In the genomic region with DNA sequence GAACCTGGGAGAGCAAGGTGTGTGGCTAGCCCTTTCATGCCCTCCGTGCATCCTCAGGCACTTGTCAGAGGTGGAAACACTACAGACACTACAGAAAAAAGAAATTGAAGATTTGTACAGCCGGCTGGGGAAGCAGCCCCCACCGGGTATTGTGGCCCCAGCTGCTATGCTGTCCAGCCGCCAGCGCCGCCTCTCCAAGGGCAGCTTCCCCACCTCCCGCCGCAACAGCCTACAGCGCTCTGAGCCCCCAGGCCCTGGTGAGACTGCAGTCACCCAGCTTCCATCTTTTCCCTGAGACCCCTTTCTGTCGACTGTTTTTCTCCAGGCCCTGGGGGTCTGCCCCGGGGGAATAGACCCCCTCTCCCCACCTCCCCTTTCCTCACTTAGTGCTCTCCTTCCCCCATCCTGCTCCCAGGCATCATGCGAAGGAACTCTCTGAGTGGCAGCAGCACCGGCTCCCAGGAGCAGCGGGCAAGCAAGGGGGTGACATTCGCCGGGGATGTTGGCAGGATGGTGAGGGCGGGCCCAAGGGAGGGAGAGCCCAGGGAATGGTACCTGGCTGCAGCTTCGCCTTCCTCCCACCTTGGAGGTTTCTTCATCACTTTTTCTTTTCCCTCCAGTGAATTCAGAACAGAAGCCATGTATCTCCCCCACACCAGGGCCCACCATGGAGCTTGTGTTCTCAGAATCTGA, we compare ENCODE assay signal across 26 cellular contexts. TPM values are rescaled to one million over a fixed set of nuclear protein-coding genes. Genes with fewer than 3 reads are reported as not detected.
DNase-seq lines count a peak whose midpoint lies in the region; ATAC-seq and TF ChIP-seq lines count a peak whose summit lies in the region.
"Had no signal": no experiment of that assay in that cellular context is flagged by ENCODE, and none has a peak within 500 bp of the region (broad histone marks: within the 10 kb centered on the region; RNA-seq: fewer than 3 reads in every experiment).

No MANE protein-coding gene starts in this region.

- TF ChIP-seq CTCF in hepatocyte (IDR thresholded peaks at IDR 0.05; ENCODE audit: poor library complexity) (no peak), tibial artery (IDR thresholded peaks at IDR 0.05) (no peak)

- peaks cover 11% of the 10 kb centered on the region for H3K27me3 Mint-ChIP-seq in T-helper 1 cell treated with Interleukin-12 subunit alpha and Interleukin-12 subunit beta and Interleukin-4 antibody, amounts not matched to agents 30 μg/mL and 1 μg/mL, for 36 hours (ENCODE audit: low read depth)
- H3K27me3 Mint-ChIP-seq in activated T-helper 1 cell treated with anti-CD3 and anti-CD28 coated beads, Interleukin-12 subunit alpha, Interleukin-12 subunit beta, Interleukin-2, Interleukin-4 antibody, amounts not matched to agents 30 ng/mL and 10 ng/mL and 1 ng/mL, durations not matched to agents 14 hours and 24 hours and 36 hours (ENCODE audit: insufficient read depth) = peaks cover 2% of the 10 kb centered on the region
- H3K27me3 Mint-ChIP-seq in activated CD4-positive, alpha-beta T cell treated with anti-CD3 and anti-CD28 coated beads, Interleukin-2, amount 10 ng/mL, durations not matched to agents 7 days and 5 days = peaks cover 3% of the 10 kb centered on the region

- no peak overlapping the region for H3K4me3 ChIP-seq in hepatocyte
- no peak overlapping the region for H3K4me3 ChIP-seq in tibial artery
- H3K4me3 ChIP-seq: left lung, testis had no signal

- H3K4me1 Mint-ChIP-seq in T-helper 1 cell treated with Interleukin-12 subunit alpha and Interleukin-12 subunit beta and Interleukin-4 antibody, amounts not matched to agents 30 μg/mL and 1 μg/mL, for 36 hours (ENCODE audit: low read depth) = peaks cover 17% of the 10 kb centered on the region
- H3K4me1 Mint-ChIP-seq in activated T-helper 1 cell treated with anti-CD3 and anti-CD28 coated beads, Interleukin-12 subunit alpha, Interleukin-12 subunit beta, Interleukin-2, Interleukin-4 antibody, amounts not matched to agents 30 ng/mL and 10 ng/mL and 1 ng/mL, durations not matched to agents 14 hours and 24 hours and 36 hours (ENCODE audit: low read depth) = peaks cover 19% of the 10 kb centered on the region
- H3K4me1 Mint-ChIP-seq in stimulated activated effector memory CD8-positive, alpha-beta T cell treated with anti-CD3 and anti-CD28 coated beads, Interleukin-12 subunit alpha, Interleukin-12 subunit beta, amount 100 ng/mL, for 72 hours = peaks cover 42% of the 10 kb centered on the region
- H3K4me1 Mint-ChIP-seq in activated CD4-positive, alpha-beta T cell treated with anti-CD3 and anti-CD28 coated beads, Interleukin-2, amount 10 ng/mL, durations not matched to agents 7 days and 5 days = peaks cover 22% of the 10 kb centered on the region

- ATAC-seq in stimulated activated effector memory CD8-positive, alpha-beta T cell treated with anti-CD3 and anti-CD28 coated beads, Interleukin-12 subunit alpha, Interleukin-12 subunit beta, amount 100 ng/mL, for 72 hours = no peak
- ATAC-seq in HG03354 (IDR thresholded peaks at IDR 0.05; ENCODE audit: poor library complexity, severe bottlenecking, unreplicated experiment) = no peak
- ATAC-seq: activated T-cell treated with anti-CD3 and anti-CD28 coated beads, Interleukin-2, amount 50 U/mL, for 72 hours; stimulated activated naive B cell treated with anti-CD40 and anti-IgM and Interleukin-4, amounts not matched to agents 10 μg/mL and 1 μg/mL and 100 μg/mL, for 72 hours had no signal

- H3K27ac Mint-ChIP-seq in T-helper 1 cell treated with Interleukin-12 subunit alpha and Interleukin-12 subunit beta and Interleukin-4 antibody, amounts not matched to agents 30 μg/mL and 1 μg/mL, for 36 hours = no peak overlapping the region
- no peak overlapping the region for H3K27ac Mint-ChIP-seq in activated T-helper 1 cell treated with anti-CD3 and anti-CD28 coated beads, Interleukin-12 subunit alpha, Interleukin-12 subunit beta, Interleukin-2, Interleukin-4 antibody, amounts not matched to agents 30 ng/mL and 10 ng/mL and 1 ng/mL, durations not matched to agents 14 hours and 24 hours and 36 hours
- peak overlapping the region; percentile 62 for H3K27ac Mint-ChIP-seq in stimulated activated effector memory CD8-positive, alpha-beta T cell treated with anti-CD3 and anti-CD28 coated beads, Interleukin-12 subunit alpha, Interleukin-12 subunit beta, amount 100 ng/mL, for 72 hours
- no peak overlapping the region for H3K27ac Mint-ChIP-seq in activated CD4-positive, alpha-beta T cell treated with anti-CD3 and anti-CD28 coated beads, Interleukin-2, amount 10 ng/mL, durations not matched to agents 7 days and 5 days
- H3K27ac Mint-ChIP-seq: activated T-cell treated with anti-CD3 and anti-CD28 coated beads, Interleukin-2, amount 50 U/mL, for 72 hours; mesothelial cell of epicardium; stimulated activated naive B cell treated with anti-CD40 and anti-IgM and Interleukin-4, amounts not matched to agents 10 μg/mL and 1 μg/mL and 100 μg/mL, for 72 hours had no signal

- H2AFZ ChIP-seq in hepatocyte = no peak overlapping the region

- peak overlapping the region; percentile 90 for H3K4me2 ChIP-seq in hepatocyte
- H3K4me2 ChIP-seq: KMS-11 had no signal

- H3K4me1 ChIP-seq in hepatocyte (ENCODE audit: insufficient read depth) (peaks cover 7% of the 10 kb centered on the region), tibial artery (peaks cover 0 to 22% (median 19%) of the 10 kb centered on the region in 4 donors)

- H3K9me3 ChIP-seq in hepatocyte (ENCODE audit: low read depth) = no peaks in the 10 kb centered on the region
- H3K9me3 ChIP-seq in tibial artery = no peaks in the 10 kb centered on the region
- H3K9me3 ChIP-seq: left lung, testis had no signal

- H3K27ac ChIP-seq in hepatocyte (peak overlapping the region; percentile 89), tibial artery (no peak overlapping the region)
- H3K27ac ChIP-seq: brain microvascular endothelial cell, KMS-11, testis had no signal

- no peaks in the 10 kb centered on the region for H3K9me2 ChIP-seq in hepatocyte (replicated peaks; ENCODE audit: insufficient read depth)

- H3K27me3 ChIP-seq in hepatocyte = no peaks in the 10 kb centered on the region
- no peaks in the 10 kb centered on the region for H3K27me3 ChIP-seq in tibial artery
- H3K27me3 ChIP-seq: brain microvascular endothelial cell, left lung, testis had no signal

- no peaks in the 10 kb centered on the region for H3K9me3 Mint-ChIP-seq in T-helper 1 cell treated with Interleukin-12 subunit alpha and Interleukin-12 subunit beta and Interleukin-4 antibody, amounts not matched to agents 30 μg/mL and 1 μg/mL, for 36 hours
- H3K9me3 Mint-ChIP-seq in activated T-helper 1 cell treated with anti-CD3 and anti-CD28 coated beads, Interleukin-12 subunit alpha, Interleukin-12 subunit beta, Interleukin-2, Interleukin-4 antibody, amounts not matched to agents 30 ng/mL and 10 ng/mL and 1 ng/mL, durations not matched to agents 14 hours and 24 hours and 36 hours = no peaks in the 10 kb centered on the region
- H3K9me3 Mint-ChIP-seq in stimulated activated effector memory CD8-positive, alpha-beta T cell treated with anti-CD3 and anti-CD28 coated beads, Interleukin-12 subunit alpha, Interleukin-12 subunit beta, amount 100 ng/mL, for 72 hours = no peaks in the 10 kb centered on the region
- peaks cover 3% of the 10 kb centered on the region for H3K9me3 Mint-ChIP-seq in activated CD4-positive, alpha-beta T cell treated with anti-CD3 and anti-CD28 coated beads, Interleukin-2, amount 10 ng/mL, durations not matched to agents 7 days and 5 days
- H3K9me3 Mint-ChIP-seq: mesothelial cell of epicardium had no signal

- no peaks in the 10 kb centered on the region for H3K36me3 ChIP-seq in hepatocyte (replicated peaks; ENCODE audit: insufficient read depth, low read depth)
- peaks cover 0 to 21% (median 4%) of the 10 kb centered on the region in 3 donors for H3K36me3 ChIP-seq in tibial artery
- H3K36me3 ChIP-seq: brain microvascular endothelial cell had no signal

- CTCF ChIA-PET in activated CD4-positive, alpha-beta T cell treated with anti-CD3 and anti-CD28 coated beads, Interleukin-2, amount 10 ng/mL, durations not matched to agents 7 days and 5 days (lab: Charles Lee) = interaction anchor here (0.6 to 1.1 kb wide), 2 partner anchors 10 to 12 kb away, joined by 3 read pairs; no protein-coding TSS in a partner anchor

- POLR2A ChIA-PET in activated CD4-positive, alpha-beta T cell treated with anti-CD3 and anti-CD28 coated beads, Interleukin-2, amount 10 ng/mL, durations not matched to agents 7 days and 5 days (lab: Charles Lee) = interaction anchor here (0.6 kb wide), 1 partner anchor 169 kb away, joined by 3 read pairs; no protein-coding TSS in a partner anchor

- H3K36me3 Mint-ChIP-seq in T-helper 1 cell treated with Interleukin-12 subunit alpha and Interleukin-12 subunit beta and Interleukin-4 antibody, amounts not matched to agents 30 μg/mL and 1 μg/mL, for 36 hours (ENCODE audit: low read depth) = peaks cover 5% of the 10 kb centered on the region
- peaks cover 3% of the 10 kb centered on the region for H3K36me3 Mint-ChIP-seq in activated T-helper 1 cell treated with anti-CD3 and anti-CD28 coated beads, Interleukin-12 subunit alpha, Interleukin-12 subunit beta, Interleukin-2, Interleukin-4 antibody, amounts not matched to agents 30 ng/mL and 10 ng/mL and 1 ng/mL, durations not matched to agents 14 hours and 24 hours and 36 hours (ENCODE audit: low read depth)
- H3K36me3 Mint-ChIP-seq in stimulated activated effector memory CD8-positive, alpha-beta T cell treated with anti-CD3 and anti-CD28 coated beads, Interleukin-12 subunit alpha, Interleukin-12 subunit beta, amount 100 ng/mL, for 72 hours = no peaks in the 10 kb centered on the region
- H3K36me3 Mint-ChIP-seq in activated CD4-positive, alpha-beta T cell treated with anti-CD3 and anti-CD28 coated beads, Interleukin-2, amount 10 ng/mL, durations not matched to agents 7 days and 5 days (ENCODE audit: low read depth) = peaks cover 9% of the 10 kb centered on the region

- DNase-seq in T-helper 1 cell = no peak
- DNase-seq in activated T-helper 1 cell treated with anti-CD3 and anti-CD28 coated beads, Interleukin-12 subunit alpha, Interleukin-12 subunit beta, Interleukin-2, Interleukin-4 antibody, amounts not matched to agents 30 ng/mL and 10 ng/mL and 1 ng/mL, durations not matched to agents 14 hours and 24 hours and 36 hours (ENCODE audit: low spot score) = no peak
- no peak for DNase-seq in hepatocyte (ENCODE audit: low spot score)
- DNase-seq in stimulated activated effector memory CD8-positive, alpha-beta T cell treated with anti-CD3 and anti-CD28 coated beads, Interleukin-12 subunit alpha, Interleukin-12 subunit beta, amount 100 ng/mL, for 72 hours (ENCODE audit: low spot score in 2 of 2) = no peak
- no peak for DNase-seq in tibial artery
- no peak for DNase-seq in activated CD4-positive, alpha-beta T cell treated with anti-CD3 and anti-CD28 coated beads, Interleukin-2, amount 10 ng/mL, durations not matched to agents 7 days and 5 days
- DNase-seq: 8988T; activated T-cell treated with anti-CD3 and anti-CD28 coated beads, Interleukin-2, amount 50 U/mL, for 72 hours; brain microvascular endothelial cell; cortex of kidney; head of caudate nucleus; MV-4-11; NCI-H187; NCI-H2227 treated with DMSO at 0.1 percent for 48 hours; NCI-H748 treated with DMSO at 0.1 percent for 48 hours; Right ventricle myocardium superior; stimulated activated CD4-positive, alpha-beta T cell treated with anti-CD3 and anti-CD28 coated beads, Interleukin-1b, Interleukin-23, amount 100 ng/mL, for 48 hours; stimulated activated naive B cell treated with anti-CD40 and anti-IgM and Interleukin-4, amounts not matched to agents 10 μg/mL and 1 μg/mL and 100 μg/mL, for 72 hours; testis had no signal

- peak overlapping the region; percentile 43 for H3K4me3 Mint-ChIP-seq in T-helper 1 cell treated with Interleukin-12 subunit alpha and Interleukin-12 subunit beta and Interleukin-4 antibody, amounts not matched to agents 30 μg/mL and 1 μg/mL, for 36 hours
- H3K4me3 Mint-ChIP-seq in activated T-helper 1 cell treated with anti-CD3 and anti-CD28 coated beads, Interleukin-12 subunit alpha, Interleukin-12 subunit beta, Interleukin-2, Interleukin-4 antibody, amounts not matched to agents 30 ng/mL and 10 ng/mL and 1 ng/mL, durations not matched to agents 14 hours and 24 hours and 36 hours = peak overlapping the region; percentile 63
- H3K4me3 Mint-ChIP-seq in stimulated activated effector memory CD8-positive, alpha-beta T cell treated with anti-CD3 and anti-CD28 coated beads, Interleukin-12 subunit alpha, Interleukin-12 subunit beta, amount 100 ng/mL, for 72 hours = peak overlapping the region; percentile 28
- no peak overlapping the region for H3K4me3 Mint-ChIP-seq in activated CD4-positive, alpha-beta T cell treated with anti-CD3 and anti-CD28 coated beads, Interleukin-2, amount 10 ng/mL, durations not matched to agents 7 days and 5 days
- H3K4me3 Mint-ChIP-seq: stimulated activated naive B cell treated with anti-CD40 and anti-IgM and Interleukin-4, amounts not matched to agents 10 μg/mL and 1 μg/mL and 100 μg/mL, for 72 hours had no signal

- no peaks in the 10 kb centered on the region for H4K20me1 ChIP-seq in hepatocyte (ENCODE audit: insufficient read depth, poor library complexity, severe bottlenecking)

- intact Hi-C loops in activated T-helper 1 cell treated with anti-CD3 and anti-CD28 coated beads, Interleukin-12 subunit alpha, Interleukin-12 subunit beta, Interleukin-2, Interleukin-4 antibody, amounts not matched to agents 30 ng/mL and 10 ng/mL and 1 ng/mL, durations not matched to agents 14 hours and 24 hours and 36 hours (cut with micrococcal nuclease) = no loop called here
- intact Hi-C loops in tibial artery (cut with DNase I; ENCODE audit: low total_unique reads) = no loop called here

- 98% methylated on average over 18 of the region's 18 CpGs for WGBS in hepatocyte (ENCODE audit: low lambda C conversion rate, missing lambda C conversion rate)

- H3K79me2 ChIP-seq in hepatocyte = peaks cover 18% of the 10 kb centered on the region

RNA-seq across cellular contexts. Expression of a gene that starts 2.3 kb away (rescaled TPM):
- 53.5 and 59.3 TPM in 2 replicates for total RNA-seq in activated T-helper 1 cell treated with anti-CD3 and anti-CD28 coated beads, Interleukin-12 subunit alpha, Interleukin-12 subunit beta, Interleukin-2, Interleukin-4 antibody, amounts not matched to agents 30 ng/mL and 10 ng/mL and 1 ng/mL, durations not matched to agents 14 hours and 24 hours and 36 hours
- 117 and 133 TPM in 2 replicates for total RNA-seq in hepatocyte
- polyA plus RNA-seq in hepatocyte = 219 and 252 TPM in 2 replicates
- 10 to 100 TPM; 41.2 to 45.1 TPM for total RNA-seq in activated CD4-positive, alpha-beta T cell treated with anti-CD3 and anti-CD28 coated beads, Interleukin-2, amount 10 ng/mL, durations not matched to agents 7 days and 5 days

RNA-seq across cellular contexts. Expression of a gene that starts 2.4 kb away (rescaled TPM):
- not detected in 2 replicates for total RNA-seq in activated T-helper 1 cell treated with anti-CD3 and anti-CD28 coated beads, Interleukin-12 subunit alpha, Interleukin-12 subunit beta, Interleukin-2, Interleukin-4 antibody, amounts not matched to agents 30 ng/mL and 10 ng/mL and 1 ng/mL, durations not matched to agents 14 hours and 24 hours and 36 hours
- 0.08 and 1.2 TPM in 2 replicates for total RNA-seq in hepatocyte
- polyA plus RNA-seq in hepatocyte = 1.5 and 2.4 TPM in 2 replicates
- total RNA-seq in activated CD4-positive, alpha-beta T cell treated with anti-CD3 and anti-CD28 coated beads, Interleukin-2, amount 10 ng/mL, durations not matched to agents 7 days and 5 days = not detected
- total RNA-seq: pulmonary artery endothelial cell, Right ventricle myocardium superior had no signal

RNA-seq across cellular contexts. Expression of a gene that starts 15.8 kb away (rescaled TPM):
- 0.12 and 0.29 TPM in 2 replicates for total RNA-seq in activated T-helper 1 cell treated with anti-CD3 and anti-CD28 coated beads, Interleukin-12 subunit alpha, Interleukin-12 subunit beta, Interleukin-2, Interleukin-4 antibody, amounts not matched to agents 30 ng/mL and 10 ng/mL and 1 ng/mL, durations not matched to agents 14 hours and 24 hours and 36 hours
- total RNA-seq in hepatocyte = 1.0 and 1.5 TPM in 2 replicates
- polyA plus RNA-seq in hepatocyte = 1.7 and 2.2 TPM in 2 replicates
- under 1 TPM; 0.47 to 0.77 TPM for total RNA-seq in activated CD4-positive, alpha-beta T cell treated with anti-CD3 and anti-CD28 coated beads, Interleukin-2, amount 10 ng/mL, durations not matched to agents 7 days and 5 days
- total RNA-seq: Right ventricle myocardium superior, skeletal muscle tissue had no signal

RNA-seq across cellular contexts. Expression of a gene that starts 23.0 kb away (rescaled TPM):
- total RNA-seq in activated T-helper 1 cell treated with anti-CD3 and anti-CD28 coated beads, Interleukin-12 subunit alpha, Interleukin-12 subunit beta, Interleukin-2, Interleukin-4 antibody, amounts not matched to agents 30 ng/mL and 10 ng/mL and 1 ng/mL, durations not matched to agents 14 hours and 24 hours and 36 hours = 93.6 and 97.0 TPM in 2 replicates
- 89.9 and 107 TPM in 2 replicates for total RNA-seq in hepatocyte
- polyA plus RNA-seq in hepatocyte = 121 and 125 TPM in 2 replicates
- total RNA-seq in activated CD4-positive, alpha-beta T cell treated with anti-CD3 and anti-CD28 coated beads, Interleukin-2, amount 10 ng/mL, durations not matched to agents 7 days and 5 days = 10 to 100 TPM; 51.9 to 59.4 TPM

RNA-seq across cellular contexts. Expression of a gene that starts 27.9 kb away (rescaled TPM):
- 100 and 110 TPM in 2 replicates for total RNA-seq in activated T-helper 1 cell treated with anti-CD3 and anti-CD28 coated beads, Interleukin-12 subunit alpha, Interleukin-12 subunit beta, Interleukin-2, Interleukin-4 antibody, amounts not matched to agents 30 ng/mL and 10 ng/mL and 1 ng/mL, durations not matched to agents 14 hours and 24 hours and 36 hours
- 68.7 and 73.4 TPM in 2 replicates for total RNA-seq in hepatocyte
- 70.4 and 75.2 TPM in 2 replicates for polyA plus RNA-seq in hepatocyte
- total RNA-seq in activated CD4-positive, alpha-beta T cell treated with anti-CD3 and anti-CD28 coated beads, Interleukin-2, amount 10 ng/mL, durations not matched to agents 7 days and 5 days = 10 to 100 TPM; 87.0 to 87.6 TPM
